Comparison of ENCODE assay signal across 19 cellular contexts in the genomic region with DNA sequence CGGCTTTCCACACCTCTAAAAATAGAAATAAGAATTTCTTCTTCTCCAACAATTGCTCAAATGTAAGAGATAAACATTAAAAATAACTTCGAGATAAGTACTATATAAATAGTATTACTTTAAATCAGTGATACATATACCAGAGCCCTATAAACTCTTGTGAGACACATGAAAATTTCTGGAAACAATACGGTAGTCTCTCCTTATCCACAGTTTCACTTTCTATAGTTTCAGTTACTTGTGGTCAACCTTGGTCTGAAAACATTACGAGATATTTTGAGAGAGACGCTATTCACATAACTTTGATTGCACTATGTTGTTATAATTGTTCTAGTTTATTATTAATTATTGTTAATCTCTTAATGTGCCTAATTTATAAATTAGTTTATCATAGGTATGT.
"Had no signal": no experiment of that assay in that cellular context is flagged by ENCODE, and none has a peak within 500 bp of the region (broad histone marks: within the 10 kb centered on the region; RNA-seq: fewer than 3 reads in every experiment).

No MANE protein-coding gene starts in this region.

- H3K27me3 ChIP-seq: esophagus muscularis mucosa, gastrocnemius medialis, heart right ventricle, left lung, ovary, right atrium auricular region had no signal

- ATAC-seq: gastrocnemius medialis, heart right ventricle, left lung, lower lobe of right lung, natural killer cell had no signal

- H3K4me3 ChIP-seq: esophagus muscularis mucosa, gastrocnemius medialis, left lung, lower lobe of right lung, ovary, right atrium auricular region, smooth muscle cell had no signal

- H3K27ac ChIP-seq: epithelial cell of prostate, esophagus muscularis mucosa, gastrocnemius medialis, left lung, lower lobe of right lung, ovary, right atrium auricular region had no signal

- H3K27ac Mint-ChIP-seq: memory B cell, mesothelial cell of epicardium, natural killer cell had no signal

- H3K4me1 ChIP-seq: gastrocnemius medialis had no signal

- H3K4me2 ChIP-seq: smooth muscle cell had no signal

- H3K9me3 Mint-ChIP-seq: mesothelial cell of epicardium, natural killer cell, neural crest cell had no signal

- H3K9me3 ChIP-seq: esophagus muscularis mucosa, gastrocnemius medialis, heart right ventricle, left lung, lower lobe of right lung, ovary, right atrium auricular region had no signal

- H3K4me3 Mint-ChIP-seq: memory B cell, mesothelial cell of epicardium, natural killer cell, neural crest cell had no signal

- H3K36me3 Mint-ChIP-seq: memory B cell, mesothelial cell of epicardium, natural killer cell had no signal

- DNase-seq: effector memory CD4-positive, alpha-beta T cell; gastrocnemius medialis; heart right ventricle; hypothalamus; islet precursor cell; left lung; lower lobe of right lung; natural killer cell; ovary; stimulated activated CD4-positive, alpha-beta T cell treated with anti-CD3 and anti-CD28 coated beads, Interleukin-2, amount 100 ng/mL, for 48 hours; stimulated activated naive CD4-positive, alpha-beta T cell treated with Interleukin-2 at 50 U/mL for 16 hours; trophoblast cell had no signal

- H3K36me3 ChIP-seq: esophagus muscularis mucosa, gastrocnemius medialis, heart right ventricle, left lung, lower lobe of right lung, ovary, right atrium auricular region had no signal

- H3K27me3 Mint-ChIP-seq: memory B cell had no signal
